8 cellular contexts compared by ENCODE assay signal in the genomic region with DNA sequence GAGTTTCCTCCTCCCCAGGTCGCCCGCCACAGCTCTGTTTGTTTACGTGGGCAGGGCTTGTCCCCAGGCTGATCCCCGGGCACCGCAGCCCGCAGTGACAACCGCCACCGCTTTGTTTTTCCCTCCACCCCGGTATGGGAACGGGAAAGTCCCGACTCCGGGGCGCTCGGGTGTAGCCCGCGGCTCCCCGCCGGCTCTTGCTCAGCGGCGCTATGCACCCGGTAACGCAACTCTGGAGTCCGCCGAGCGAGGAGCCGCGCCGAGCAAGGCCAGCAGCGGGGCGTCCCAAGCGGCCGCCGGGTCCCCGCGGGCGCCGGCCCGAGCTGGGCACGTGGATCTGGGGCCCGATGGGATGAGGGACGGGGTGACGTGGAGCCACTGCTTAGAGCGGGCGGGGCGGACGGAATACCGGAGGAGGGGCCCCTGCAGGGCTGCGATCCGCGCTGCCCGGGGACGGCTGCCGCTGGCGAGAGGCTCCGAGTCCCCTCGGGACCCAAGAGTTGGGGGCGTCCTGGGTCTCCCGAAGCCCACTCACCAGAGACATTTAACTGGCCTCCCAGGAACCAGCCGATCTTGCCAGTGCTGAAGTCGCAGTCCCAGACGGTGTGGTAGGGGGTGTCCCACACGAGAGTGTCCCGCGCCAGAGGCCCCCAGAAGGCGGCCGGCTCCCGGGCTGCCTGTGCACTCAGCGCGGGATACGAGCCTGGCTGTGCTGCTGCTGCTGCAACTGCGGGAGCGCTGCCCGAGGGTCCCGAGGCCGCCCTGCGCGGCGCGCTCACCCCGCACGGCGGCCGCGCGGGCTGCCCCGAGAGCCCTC. TPM values are rescaled to one million over a fixed set of nuclear protein-coding genes. Genes with fewer than 3 reads are reported as not detected.
DNase-seq lines count a peak whose midpoint lies in the region; ATAC-seq and TF ChIP-seq lines count a peak whose summit lies in the region.

No MANE protein-coding gene starts in this region.

- H3K4me3 ChIP-seq in ACC112 (ENCODE audit: low read depth, low read length): peak overlapping the region; percentile 93

- H3K4me1 ChIP-seq in ACC112 (ENCODE audit: control insufficient read depth, insufficient read depth, low read length, unreplicated experiment): peaks cover 16% of the 10 kb centered on the region

- no peaks in the 10 kb centered on the region for H3K36me3 ChIP-seq in ACC112 (ENCODE audit: insufficient read depth, low read length)

- no peaks in the 10 kb centered on the region for H3K27me3 Mint-ChIP-seq in naive thymus-derived CD8-positive, alpha-beta T cell

- H3K27ac ChIP-seq in ACC112 (ENCODE audit: low read depth, low read length): peak overlapping the region; percentile 2; the same call in 1 of the 2 replicates

- peak; percentile 32 for ATAC-seq in HG03064 (IDR thresholded peaks at IDR 0.05; ENCODE audit: low read depth, unreplicated experiment)
- ATAC-seq in esophagus mucosa: peak; percentile 62
- ATAC-seq in naive thymus-derived CD8-positive, alpha-beta T cell: peak; percentile 56 to 59

- POLR2A ChIA-PET in naive thymus-derived CD8-positive, alpha-beta T cell (lab: Charles Lee): interaction anchor here (0.7 to 4.8 kb wide), 23 partner anchors 8 to 1708 kb away, joined by 3 to 83 read pairs (median 6); a partner anchor contains a TSS

- peak overlapping the region; percentile 82 to 93 (median 87) for H3K4me3 Mint-ChIP-seq in naive thymus-derived CD8-positive, alpha-beta T cell

- no peaks in the 10 kb centered on the region for H3K9me3 Mint-ChIP-seq in naive thymus-derived CD8-positive, alpha-beta T cell

- H3K36me3 Mint-ChIP-seq in naive thymus-derived CD8-positive, alpha-beta T cell: peaks cover 0 to 6% (median 0%) of the 10 kb centered on the region in 3 donors

- DNase-seq in NOMO-1 treated with dmso at 0.1 percent for 144 hours (lab: John Stamatoyannopoulos, UW; ENCODE audit: unreplicated experiment) (peak; percentile 49), activated T-cell treated with anti-CD3 and anti-CD28 coated beads for 48 hours (ENCODE audit: low read depth) (peak; percentile 67)
- DNase-seq in naive thymus-derived CD8-positive, alpha-beta T cell: peak; percentile 59 to 86 (median 78)
- DNase-seq in stimulated activated naive CD4-positive, alpha-beta T cell (lab: John Stamatoyannopoulos, UW): peak; percentile 60 to 83 (median 74)

- H2AFZ ChIP-seq in ACC112 (ENCODE audit: low read length, unreplicated experiment): peak overlapping the region; percentile 59

- TF ChIP-seq POLR2A in GM18526 (IDR thresholded peaks at IDR 0.05; ENCODE audit: extremely low read depth, insufficient read length): peak; percentile 30

- peaks cover 27 to 58% (median 53%) of the 10 kb centered on the region in 4 donors for H3K4me1 Mint-ChIP-seq in naive thymus-derived CD8-positive, alpha-beta T cell

- peaks cover 8% of the 10 kb centered on the region for H3K79me2 ChIP-seq in ACC112 (ENCODE audit: control insufficient read depth, insufficient read depth, low read length, unreplicated experiment)

- H3K27ac Mint-ChIP-seq in naive thymus-derived CD8-positive, alpha-beta T cell: peak overlapping the region; percentile 86 to 96 (median 92)

- peaks cover 26% of the 10 kb centered on the region for H3K27me3 ChIP-seq in ACC112 (ENCODE audit: insufficient read depth, low read length)

RNA-seq across cellular contexts. Expression of a gene that starts 0.5 kb away (rescaled TPM):
- 6.7 TPM for total RNA-seq in esophagus mucosa
- 10 to 100 TPM; 56.7 to 57.8 TPM for total RNA-seq in naive thymus-derived CD8-positive, alpha-beta T cell
- polyA plus RNA-seq in naive thymus-derived CD8-positive, alpha-beta T cell: 10 to 100 TPM; 45.2 to 48.2 (median 46.7) TPM

RNA-seq across cellular contexts. Expression of a gene that starts 24.5 kb away (rescaled TPM):
- not detected for total RNA-seq in esophagus mucosa
- not detected for total RNA-seq in naive thymus-derived CD8-positive, alpha-beta T cell
- not detected for polyA plus RNA-seq in naive thymus-derived CD8-positive, alpha-beta T cell

Comparison
In these comparisons a context has a peak if more than half of its experiments do, and no peak if none do; other contexts are left out.
1. Peak in every context shown above with its lines: DNase-seq, ATAC-seq, H3K4me3 ChIP-seq and H3K27ac ChIP-seq.